Comparison of ENCODE assay signal across 14 cellular contexts in genomic region chr22:39493759-39494158, GRCh38. TPM values are rescaled to one million over a fixed set of nuclear protein-coding genes. Genes with fewer than 3 reads are reported as not detected.
DNase-seq lines count a peak whose midpoint lies in the region; ATAC-seq and TF ChIP-seq lines count a peak whose summit lies in the region.
"Had no signal": no experiment of that assay in that cellular context is flagged by ENCODE, and none has a peak within 500 bp of the region (broad histone marks: within the 10 kb centered on the region; RNA-seq: fewer than 3 reads in every experiment).

No MANE protein-coding gene starts in this region.

- H3K9me3 Mint-ChIP-seq in HFFc6 (no peaks in the 10 kb centered on the region), brain (peaks cover 0 to 5% (median 0%) of the 10 kb centered on the region in 5 experiments)
- no peaks in the 10 kb centered on the region for H3K9me3 Mint-ChIP-seq in naive thymus-derived CD4-positive, alpha-beta T cell
- H3K9me3 Mint-ChIP-seq: CD8-positive, alpha-beta T cell; stimulated activated memory B cell treated with anti-CD40 and anti-IgM and Interleukin-4, amounts not matched to agents 10 μg/mL and 1 μg/mL and 100 μg/mL, for 72 hours had no signal

- H3K4me3 ChIP-seq in AG10803 (ENCODE audit: low read length) (no peak overlapping the region), lower lobe of right lung (no peak overlapping the region)
- H3K4me3 ChIP-seq in naive thymus-derived CD4-positive, alpha-beta T cell (ENCODE audit: low read length): no peak overlapping the region
- H3K4me3 ChIP-seq: cardiac muscle cell, prostate gland had no signal

- CTCF ChIA-PET in naive thymus-derived CD4-positive, alpha-beta T cell (lab: Charles Lee): interaction anchor here (0.6 to 7.3 kb wide), 28 partner anchors 8 to 887 kb away, joined by 3 to 120 read pairs (median 4); partner anchors contain the start of genes ATF4, MIEF1, RPS19BP1 and TAB1

- peaks cover 58% of the 10 kb centered on the region for H3K4me1 ChIP-seq in lower lobe of right lung
- H3K4me1 ChIP-seq in naive thymus-derived CD4-positive, alpha-beta T cell (ENCODE audit: control insufficient read depth in 2 of 2, insufficient read depth in 2 of 2, low read length in 2 of 2): no peaks in the 10 kb centered on the region
- H3K4me1 ChIP-seq: prostate gland had no signal

- POLR2A ChIA-PET in naive thymus-derived CD4-positive, alpha-beta T cell (lab: Charles Lee): interaction anchor here (0.6 to 3.1 kb wide), 15 partner anchors 10 to 174 kb away, joined by 3 to 31 read pairs (median 5); partner anchors contain the start of genes ATF4 and RPL3

- H3K27me3 ChIP-seq in lower lobe of right lung (ENCODE audit: low read depth): no peaks in the 10 kb centered on the region
- H3K27me3 ChIP-seq in naive thymus-derived CD4-positive, alpha-beta T cell (ENCODE audit: control insufficient read depth in 2 of 2, insufficient read depth in 2 of 2, low read length in 2 of 2): no peaks in the 10 kb centered on the region
- H3K27me3 ChIP-seq: cardiac muscle cell had no signal

- H3K9me3 ChIP-seq in lower lobe of right lung: no peaks in the 10 kb centered on the region
- H3K9me3 ChIP-seq in naive thymus-derived CD4-positive, alpha-beta T cell (ENCODE audit: control insufficient read depth in 2 of 3, low read length in 3 of 3): no peaks in the 10 kb centered on the region
- H3K9me3 ChIP-seq: prostate gland had no signal

- H3K27ac ChIP-seq in lower lobe of right lung: peak overlapping the region; percentile 31
- no peak overlapping the region for H3K27ac ChIP-seq in naive thymus-derived CD4-positive, alpha-beta T cell (ENCODE audit: low read depth, low read length)
- H3K27ac ChIP-seq: cardiac muscle cell, KMS-11, prostate gland had no signal

- peak; percentile 93 for DNase-seq in AG10803 (ENCODE audit: low read depth)
- peak; percentile 91 for DNase-seq in HFFc6
- DNase-seq in lower lobe of right lung: peak; percentile 5
- DNase-seq in NCI-H128 (lab: John Stamatoyannopoulos, UW; ENCODE audit: unreplicated experiment): no peak
- DNase-seq in NCI-H2081 (lab: John Stamatoyannopoulos, UW): no peak
- no peak for DNase-seq in naive thymus-derived CD4-positive, alpha-beta T cell
- no peak for DNase-seq in cortex of kidney (lab: John Stamatoyannopoulos, UW)
- DNase-seq: CD8-positive, alpha-beta T cell; stimulated activated CD4-positive, alpha-beta T cell treated with anti-CD3 and anti-CD28 coated beads, Interleukin-1b, Interleukin-23, amount 100 ng/mL, for 48 hours had no signal

- H3K4me3 Mint-ChIP-seq in HFFc6 (peak overlapping the region; percentile 63), brain (no peak overlapping the region)
- no peak overlapping the region for H3K4me3 Mint-ChIP-seq in naive thymus-derived CD4-positive, alpha-beta T cell
- H3K4me3 Mint-ChIP-seq: CD8-positive, alpha-beta T cell; stimulated activated memory B cell treated with anti-CD40 and anti-IgM and Interleukin-4, amounts not matched to agents 10 μg/mL and 1 μg/mL and 100 μg/mL, for 72 hours had no signal

- no peaks in the 10 kb centered on the region for H3K36me3 ChIP-seq in lower lobe of right lung
- H3K36me3 ChIP-seq in naive thymus-derived CD4-positive, alpha-beta T cell (ENCODE audit: control insufficient read depth in 2 of 3, insufficient read depth in 3 of 3, low read length in 3 of 3): no peaks in the 10 kb centered on the region
- H3K36me3 ChIP-seq: prostate gland had no signal

- H3K4me1 Mint-ChIP-seq in HFFc6 (ENCODE audit: low read depth) (peaks cover 25% of the 10 kb centered on the region), brain (peaks cover 38% of the 10 kb centered on the region)
- H3K4me1 Mint-ChIP-seq in naive thymus-derived CD4-positive, alpha-beta T cell: peaks cover 16 to 30% (median 22%) of the 10 kb centered on the region in 7 donors

- H3K27me3 Mint-ChIP-seq in HFFc6 (ENCODE audit: insufficient read depth) (peaks cover 7% of the 10 kb centered on the region), brain (peaks cover 5% of the 10 kb centered on the region)
- peaks cover 0 to 4% (median 0%) of the 10 kb centered on the region in 5 donors for H3K27me3 Mint-ChIP-seq in naive thymus-derived CD4-positive, alpha-beta T cell
- H3K27me3 Mint-ChIP-seq: stimulated activated memory B cell treated with anti-CD40 and anti-IgM and Interleukin-4, amounts not matched to agents 10 μg/mL and 1 μg/mL and 100 μg/mL, for 72 hours had no signal

- intact Hi-C loops in lower lobe of right lung (cut with DNase I): no loop called here
- intact Hi-C loops in naive thymus-derived CD4-positive, alpha-beta T cell (cut with micrococcal nuclease): loop anchor here (1.0 to 5.0 kb wide), 4 partner anchors 21 to 531 kb away; no protein-coding TSS in a partner anchor

- TF ChIP-seq CTCF in AG10803 (conservative IDR thresholded peaks at IDR 0.05; ENCODE audit: low read length): no peak
- no peak for TF ChIP-seq CTCF in HFFc6 (IDR thresholded peaks at IDR 0.05)
- TF ChIP-seq CTCF in brain (conservative IDR thresholded peaks at IDR 0.05): no peak
- TF ChIP-seq CTCF in lower lobe of right lung (IDR thresholded peaks at IDR 0.05): no peak

- no peak for ATAC-seq in lower lobe of right lung
- no peak for ATAC-seq in naive thymus-derived CD4-positive, alpha-beta T cell
- ATAC-seq: stimulated activated memory B cell treated with anti-CD40 and anti-IgM and Interleukin-4, amounts not matched to agents 10 μg/mL and 1 μg/mL and 100 μg/mL, for 72 hours had no signal

- H3K27ac Mint-ChIP-seq in HFFc6 (peak overlapping the region; percentile 87), brain (peak overlapping the region; percentile 14 to 78 (median 51))
- peak overlapping the region in 4 of 9 donors; percentile 9 to 73 (median 44) for H3K27ac Mint-ChIP-seq in naive thymus-derived CD4-positive, alpha-beta T cell
- H3K27ac Mint-ChIP-seq: CD8-positive, alpha-beta T cell; stimulated activated memory B cell treated with anti-CD40 and anti-IgM and Interleukin-4, amounts not matched to agents 10 μg/mL and 1 μg/mL and 100 μg/mL, for 72 hours had no signal

- H3K36me3 Mint-ChIP-seq in HFFc6 (ENCODE audit: low read depth) (no peaks in the 10 kb centered on the region), brain (peaks cover 8% of the 10 kb centered on the region)
- H3K36me3 Mint-ChIP-seq in naive thymus-derived CD4-positive, alpha-beta T cell: no peaks in the 10 kb centered on the region
- H3K36me3 Mint-ChIP-seq: CD8-positive, alpha-beta T cell; stimulated activated memory B cell treated with anti-CD40 and anti-IgM and Interleukin-4, amounts not matched to agents 10 μg/mL and 1 μg/mL and 100 μg/mL, for 72 hours had no signal

RNA-seq across cellular contexts. Expression of gene MIEF1, which starts 8.3 kb away (rescaled TPM):
- 10 to 100 TPM; 26.4 to 32.8 (median 28.7) TPM for total RNA-seq in HFFc6 (2021; fragmentation: NEBNext Ultra II Directional; extraction: Animal tissue kit (Norgen Biotek cat#: 25700))
- polyA plus RNA-seq in brain (ENCODE audit: insufficient read depth, low read depth, low replicate concordance): 22.5 TPM
- 27.7 TPM for total RNA-seq in lower lobe of right lung
- total RNA-seq in naive thymus-derived CD4-positive, alpha-beta T cell: 10 to 100 TPM; 17.5 to 42.3 (median 37.3) TPM
- 10 to 100 TPM; 27.8 to 33.2 TPM for polyA plus RNA-seq in naive thymus-derived CD4-positive, alpha-beta T cell

RNA-seq across cellular contexts. Expression of gene ATF4, which starts 26.6 kb away (rescaled TPM):
- 100 to 1,000 TPM; 227 to 271 (median 249) TPM for total RNA-seq in HFFc6 (2021; fragmentation: NEBNext Ultra II Directional; extraction: Animal tissue kit (Norgen Biotek cat#: 25700))
- polyA plus RNA-seq in brain (ENCODE audit: insufficient read depth, low read depth, low replicate concordance): 435 TPM
- total RNA-seq in lower lobe of right lung: 327 TPM
- 100 to 1,000 TPM; 235 to 293 (median 244) TPM for total RNA-seq in naive thymus-derived CD4-positive, alpha-beta T cell
- 100 to 1,000 TPM in 1 of 2 donors, 10 to 100 TPM in 1; 68.9 to 118 TPM for polyA plus RNA-seq in naive thymus-derived CD4-positive, alpha-beta T cell

RNA-seq across cellular contexts. Expression of gene MGAT3, which starts 36.9 kb away (rescaled TPM):
- not detected for total RNA-seq in HFFc6 (2021; fragmentation: NEBNext Ultra II Directional; extraction: Animal tissue kit (Norgen Biotek cat#: 25700))
- polyA plus RNA-seq in brain (ENCODE audit: insufficient read depth, low read depth, low replicate concordance): 19.3 TPM
- 41.5 TPM for total RNA-seq in lower lobe of right lung
- total RNA-seq in naive thymus-derived CD4-positive, alpha-beta T cell: 1 to 10 TPM in 3 of 5 experiments, under 1 TPM in 2; 0.57 to 3.2 (median 1.0) TPM
- polyA plus RNA-seq in naive thymus-derived CD4-positive, alpha-beta T cell: not detected

RNA-seq across cellular contexts. Expression of gene RPS19BP1, which starts 38.8 kb away (rescaled TPM):
- total RNA-seq in HFFc6 (2021; fragmentation: NEBNext Ultra II Directional; extraction: Animal tissue kit (Norgen Biotek cat#: 25700)): 10 to 100 TPM; 60.5 to 85.5 (median 75.9) TPM
- polyA plus RNA-seq in brain (ENCODE audit: insufficient read depth, low read depth, low replicate concordance): 116 TPM
- 67.9 TPM for total RNA-seq in lower lobe of right lung
- total RNA-seq in naive thymus-derived CD4-positive, alpha-beta T cell: 10 to 100 TPM; 35.2 to 67.4 (median 61.5) TPM
- polyA plus RNA-seq in naive thymus-derived CD4-positive, alpha-beta T cell: 100 to 1,000 TPM in 1 of 2 donors, 10 to 100 TPM in 1; 98.6 to 162 TPM

Comparison
In these comparisons a context has a peak if more than half of its experiments do, and no peak if none do; other contexts are left out.
1. DNase-seq: peak in AG10803 (single experiment), HFFc6 (single experiment) and lower lobe of right lung (single experiment); none in NCI-H128 (single experiment), NCI-H2081 (0 of 2), naive thymus-derived CD4-positive, alpha-beta T cell (0 of 9) and cortex of kidney (single experiment).
2. RNA of gene MGAT3, which starts 36.9 kb away (total RNA-seq): 41.5 TPM in lower lobe of right lung (single experiment); 0.57 to 3.2 TPM in naive thymus-derived CD4-positive, alpha-beta T cell and not detected in HFFc6; every median in the first group is over 10 times any median in the second.